In the genomic region with DNA sequence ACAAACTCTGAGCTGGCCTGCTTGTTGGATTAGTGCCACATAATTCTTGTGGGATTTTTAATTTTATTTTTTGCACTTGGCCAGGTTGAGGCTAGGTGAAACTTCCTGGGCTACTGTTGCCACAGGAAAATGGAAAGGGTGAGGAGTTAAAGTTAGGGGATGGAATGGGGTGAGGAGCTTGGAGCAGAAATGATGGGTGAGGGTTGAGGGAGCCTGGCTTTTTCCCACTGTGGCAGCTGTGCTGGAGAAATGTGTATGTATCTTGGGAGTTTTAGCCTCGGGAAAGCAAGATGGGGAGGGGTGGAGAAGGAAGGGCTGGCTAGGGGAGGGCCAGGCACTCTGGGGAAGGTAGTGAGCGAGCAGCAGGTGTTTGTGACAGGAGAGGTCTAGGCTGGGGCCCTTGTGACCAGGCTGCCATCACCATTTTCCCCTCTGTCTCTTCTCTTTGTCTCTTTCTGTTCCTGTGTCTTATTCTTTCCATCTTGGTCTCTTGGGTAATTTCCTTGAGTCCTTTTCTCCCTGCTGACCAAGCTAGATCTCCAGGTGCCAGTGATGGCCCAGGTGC, we compare ENCODE assay signal across 1 cellular context.
TF ChIP-seq lines count a peak whose summit lies in the region.

No MANE protein-coding gene starts in this region.

TF ChIP-seq in A549, 52 proteins besides CTCF, POLR2A, EP300 and RAD21 (continued from another document):
- TF ChIP-seq, protein P1, sequence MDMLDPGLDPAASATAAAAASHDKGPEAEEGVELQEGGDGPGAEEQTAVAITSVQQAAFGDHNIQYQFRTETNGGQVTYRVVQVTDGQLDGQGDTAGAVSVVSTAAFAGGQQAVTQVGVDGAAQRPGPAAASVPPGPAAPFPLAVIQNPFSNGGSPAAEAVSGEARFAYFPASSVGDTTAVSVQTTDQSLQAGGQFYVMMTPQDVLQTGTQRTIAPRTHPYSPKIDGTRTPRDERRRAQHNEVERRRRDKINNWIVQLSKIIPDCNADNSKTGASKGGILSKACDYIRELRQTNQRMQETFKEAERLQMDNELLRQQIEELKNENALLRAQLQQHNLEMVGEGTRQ (IDR thresholded peaks at IDR 0.05) = no peak
- TF ChIP-seq ESRRA (IDR thresholded peaks at IDR 0.05; ENCODE audit: borderline replicate concordance, low read length) (no peak), RNF2 (IDR thresholded peaks at IDR 0.05; ENCODE audit: borderline replicate concordance, low read depth) (no peak), ZFP36 (IDR thresholded peaks at IDR 0.05; ENCODE audit: borderline replicate concordance, partially characterized antibody) (no peak)
- TF ChIP-seq, protein P2, sequence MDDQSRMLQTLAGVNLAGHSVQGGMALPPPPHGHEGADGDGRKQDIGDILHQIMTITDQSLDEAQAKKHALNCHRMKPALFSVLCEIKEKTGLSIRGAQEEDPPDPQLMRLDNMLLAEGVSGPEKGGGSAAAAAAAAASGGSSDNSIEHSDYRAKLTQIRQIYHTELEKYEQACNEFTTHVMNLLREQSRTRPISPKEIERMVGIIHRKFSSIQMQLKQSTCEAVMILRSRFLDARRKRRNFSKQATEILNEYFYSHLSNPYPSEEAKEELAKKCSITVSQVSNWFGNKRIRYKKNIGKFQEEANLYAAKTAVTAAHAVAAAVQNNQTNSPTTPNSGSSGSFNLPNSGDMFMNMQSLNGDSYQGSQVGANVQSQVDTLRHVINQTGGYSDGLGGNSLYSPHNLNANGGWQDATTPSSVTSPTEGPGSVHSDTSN (IDR thresholded peaks at IDR 0.05) = no peak
- TF ChIP-seq, protein P3, sequence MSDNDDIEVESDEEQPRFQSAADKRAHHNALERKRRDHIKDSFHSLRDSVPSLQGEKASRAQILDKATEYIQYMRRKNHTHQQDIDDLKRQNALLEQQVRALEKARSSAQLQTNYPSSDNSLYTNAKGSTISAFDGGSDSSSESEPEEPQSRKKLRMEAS (IDR thresholded peaks at IDR 0.05) = no peak
